In the genomic region with DNA sequence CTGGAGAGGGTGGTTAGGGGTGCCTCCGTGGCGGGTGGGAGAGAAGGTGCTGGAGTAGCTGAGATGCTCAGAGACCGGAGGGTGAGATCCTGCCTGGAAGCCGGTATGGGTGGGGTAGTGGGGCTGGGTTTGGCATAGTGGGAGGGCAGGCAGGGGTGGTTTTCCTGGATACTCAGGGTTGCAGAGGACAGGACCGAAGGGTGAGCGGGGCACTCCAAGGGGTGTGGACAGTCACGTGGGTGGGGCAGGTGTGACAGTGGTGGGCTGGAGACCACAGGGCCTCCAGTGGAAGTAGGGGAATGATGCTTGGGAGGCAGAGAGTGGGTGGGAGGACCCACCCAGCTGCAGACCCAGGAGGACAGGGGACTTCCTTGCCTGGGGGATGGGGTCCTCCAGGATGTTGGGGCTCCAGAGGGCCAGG, we compare ENCODE assay signal across 16 cellular contexts. TPM values are rescaled to one million over a fixed set of nuclear protein-coding genes. Genes with fewer than 3 reads are reported as not detected.
"Had no signal": no experiment of that assay in that cellular context is flagged by ENCODE, and none has a peak within 500 bp of the region (broad histone marks: within the 10 kb centered on the region; RNA-seq: fewer than 3 reads in every experiment).

No MANE protein-coding gene starts in this region.

- H3K36me3 ChIP-seq: cardiac muscle cell, left lung, sigmoid colon, spleen, thoracic aorta had no signal

- H3K9me3 ChIP-seq: left lung, sigmoid colon, spleen, thoracic aorta had no signal

- H3K4me3 ChIP-seq: cardiac muscle cell, dorsolateral prefrontal cortex, left lung, sigmoid colon, spleen, thoracic aorta had no signal

- DNase-seq: activated CD4-positive, alpha-beta T cell treated with anti-CD3 and anti-CD28 coated beads for 36 hours; activated CD8-positive, alpha-beta memory T cell treated with anti-CD3 and anti-CD28 coated beads, Interleukin-2, amount 50 U/mL, for 48 hours; activated naive CD4-positive, alpha-beta T cell treated with anti-CD3 and anti-CD28 coated beads for 36 hours; activated naive CD8-positive, alpha-beta T cell treated with anti-CD3 and anti-CD28 coated beads, Interleukin-2, amount 50 U/mL, for 24 hours; dorsolateral prefrontal cortex; mesenchymal stem cell; nucleus accumbens; sigmoid colon; spleen had no signal

- H3K27ac ChIP-seq: cardiac muscle cell, dorsolateral prefrontal cortex, left lung, sigmoid colon, spleen, thoracic aorta had no signal

- ATAC-seq: activated CD4-positive, alpha-beta T cell treated with anti-CD3 and anti-CD28 coated beads for 36 hours; activated naive CD8-positive, alpha-beta T cell treated with anti-CD3 and anti-CD28 coated beads, Interleukin-2, amount 50 U/mL, for 24 hours; left lung; natural killer cell treated with Interleukin-12 subunit alpha and Interleukin-12 subunit beta and Interleukin-15 and Interleukin-18, amount 100 ng/mL, for 72 hours had no signal

- H3K4me1 ChIP-seq: left lung, sigmoid colon, spleen had no signal

- H3K27me3 ChIP-seq: cardiac muscle cell, dorsolateral prefrontal cortex, left lung, sigmoid colon, spleen had no signal

RNA-seq across cellular contexts. Expression of a gene that starts 31.2 kb away (rescaled TPM):
- total RNA-seq: activated CD4-positive, alpha-beta T cell treated with anti-CD3 and anti-CD28 coated beads for 36 hours; activated naive CD4-positive, alpha-beta T cell treated with anti-CD3 and anti-CD28 coated beads for 36 hours; activated T-helper 1 cell treated with anti-CD3 and anti-CD28 coated beads, Interleukin-12 subunit alpha, Interleukin-12 subunit beta, Interleukin-2, Interleukin-4 antibody, amounts not matched to agents 30 ng/mL and 10 ng/mL and 1 ng/mL, durations not matched to agents 14 hours and 24 hours and 36 hours; natural killer cell treated with Interleukin-12 subunit alpha and Interleukin-12 subunit beta and Interleukin-15 and Interleukin-18, amount 100 ng/mL, for 72 hours; pulmonary artery endothelial cell; thoracic aorta; ureter had no signal
